Comparison of ENCODE assay signal across 8 cellular contexts in genomic region chr3:101685870-101686307, GRCh38. TPM values are rescaled to one million over a fixed set of nuclear protein-coding genes. Genes with fewer than 3 reads are reported as not detected.
DNase-seq lines count a peak whose midpoint lies in the region; FAIRE-seq and TF ChIP-seq lines count a peak whose summit lies in the region.

No MANE protein-coding gene starts in this region.

- H3K4me1 Mint-ChIP-seq in activated T-cell treated with anti-CD3 and anti-CD28 coated beads, Interleukin-2, amount 50 U/mL, for 24 hours (ENCODE audit: low read depth) = peaks cover 44% of the 10 kb centered on the region
- peaks cover 31% of the 10 kb centered on the region for H3K4me1 Mint-ChIP-seq in neural crest cell

- no peak for FAIRE-seq in endothelial cell of umbilical vein (lab: Jason Lieb, UNC)
- FAIRE-seq in GM19239 (lab: Jason Lieb, UNC) = no peak

- dilution Hi-C loops in endothelial cell of umbilical vein (cut with MboI; ENCODE audit: extremely low pct_ligation_motif_present, low sequenced_read_pairs) = no loop called here

- CTCF ChIA-PET in endothelial cell of umbilical vein (lab: Charles Lee) = interaction anchor here (0.7 to 1.8 kb wide), 5 partner anchors 8 to 365 kb away, joined by 3 to 11 read pairs (median 5); partner anchors contain the start of gene ZBTB11

- BruUV-seq in endothelial cell of umbilical vein (replicated peaks; lab: Mats Ljungman, UMichigan) = no TSS peak

- H3K79me2 ChIP-seq in OCI-LY1 (ENCODE audit: insufficient read depth, low read length) (peaks cover 33% of the 10 kb centered on the region), endothelial cell of umbilical vein (ENCODE audit: control insufficient read depth, insufficient read depth, low read length) (peaks cover 41% of the 10 kb centered on the region)

- TF ChIP-seq POLR2A in endothelial cell of umbilical vein (IDR thresholded peaks at IDR 0.05; ENCODE audit: low read depth, low read length) = no peak

- H3K9ac ChIP-seq in OCI-LY1 (ENCODE audit: low read length) (peak overlapping the region; percentile 97), endothelial cell of umbilical vein (replicated peaks; ENCODE audit: extremely low read depth, insufficient read depth, low read length) (peak overlapping the region; percentile 99)

- H4K20me1 ChIP-seq in OCI-LY1 (ENCODE audit: insufficient read depth, low read length) = no peaks in the 10 kb centered on the region
- peaks cover 2% of the 10 kb centered on the region for H4K20me1 ChIP-seq in endothelial cell of umbilical vein (replicated peaks; ENCODE audit: control insufficient read depth, extremely low read depth, insufficient read depth, low read length)

- H3F3A ChIP-seq in OCI-LY1 (ENCODE audit: insufficient read depth, low read length) = peaks cover 10% of the 10 kb centered on the region; the same call in 1 of the 2 replicates

- peaks cover 54% of the 10 kb centered on the region for H3K36me3 ChIP-seq in OCI-LY1 (ENCODE audit: insufficient read depth, low read length)
- peaks cover 6 to 20% of the 10 kb centered on the region in 2 experiments for H3K36me3 ChIP-seq in endothelial cell of umbilical vein (ENCODE audit: control insufficient read depth in 2 of 2, extremely low read depth in 1 of 2, insufficient read depth in 2 of 2, low read length in 2 of 2)

- TF ChIP-seq CTCF in OCI-LY1 (IDR thresholded peaks at IDR 0.05; ENCODE audit: low read length) (no peak), endothelial cell of umbilical vein (IDR thresholded peaks at IDR 0.05; ENCODE audit: extremely low read depth in 1 of 2, insufficient read depth in 1 of 2, low read depth in 1 of 2, low read length in 2 of 2) (no peak), neural crest cell (conservative IDR thresholded peaks at IDR 0.05) (no peak)

- no peaks in the 10 kb centered on the region for H3K27me3 Mint-ChIP-seq in activated T-cell treated with anti-CD3 and anti-CD28 coated beads, Interleukin-2, amount 50 U/mL, for 24 hours
- H3K27me3 Mint-ChIP-seq in neural crest cell (ENCODE audit: low read depth) = no peaks in the 10 kb centered on the region

- intact Hi-C loops in endothelial cell of umbilical vein (cut with micrococcal nuclease) = loop anchor here (1.0 to 2.0 kb wide), 3 partner anchors 9 to 477 kb away; partner anchors contain the start of genes CEP97 and ZBTB11

- H3K27me3 ChIP-seq in OCI-LY1 (ENCODE audit: insufficient read depth, low read length) (no peaks in the 10 kb centered on the region), endothelial cell of umbilical vein (ENCODE audit: control insufficient read depth in 2 of 2, insufficient read depth in 2 of 2, low read length in 2 of 2) (no peaks in the 10 kb centered on the region)

- H3K27ac Mint-ChIP-seq in activated T-cell treated with anti-CD3 and anti-CD28 coated beads, Interleukin-2, amount 50 U/mL, for 24 hours = peak overlapping the region; percentile 100
- peak overlapping the region; percentile 100 for H3K27ac Mint-ChIP-seq in neural crest cell (ENCODE audit: unreplicated experiment)

- no peaks in the 10 kb centered on the region for H3K9me1 ChIP-seq in endothelial cell of umbilical vein (replicated peaks; ENCODE audit: control insufficient read depth, extremely low read depth, insufficient read depth, low read length)

- POLR2A ChIA-PET in endothelial cell of umbilical vein (lab: Charles Lee) = interaction anchor here (0.6 to 2.1 kb wide), 3 partner anchors 9 to 312 kb away, joined by 3 to 19 read pairs (median 4); partner anchors contain the start of gene ZBTB11

- no peak for DNase-seq in activated T-cell treated with anti-CD3 and anti-CD28 coated beads, Interleukin-2, amount 50 U/mL, for 24 hours
- no peak for DNase-seq in activated T-cell treated with anti-CD3 and anti-CD28 coated beads for 4 hours
- no peak for DNase-seq in endothelial cell of umbilical vein (ENCODE audit: low read depth, low spot score)
- peak; percentile 16 for DNase-seq in neural crest cell (ENCODE audit: low read depth, low spot score)
- no peak for DNase-seq in GM19239 (ENCODE audit: insufficient read length, low spot score)
- DNase-seq in NCI-H1105 treated with DMSO at 0.1 percent for 48 hours (lab: John Stamatoyannopoulos, UW) = no peak
- no peak for DNase-seq in NCI-H187 treated with DMSO at 0.1 percent for 48 hours (lab: John Stamatoyannopoulos, UW)

- H3K4me3 ChIP-seq in OCI-LY1 (ENCODE audit: low read depth, low read length, poor library complexity, severe bottlenecking) (peak overlapping the region; percentile 93), endothelial cell of umbilical vein (replicated peaks in 1 of 3; ENCODE audit: insufficient read depth in 1 of 3, low read depth in 1 of 3, low read length in 3 of 3) (peak overlapping the region; percentile 75 to 96 (median 80))

- H3K36me3 Mint-ChIP-seq in activated T-cell treated with anti-CD3 and anti-CD28 coated beads, Interleukin-2, amount 50 U/mL, for 24 hours (ENCODE audit: low read depth) = peaks cover 59% of the 10 kb centered on the region
- peaks cover 19% of the 10 kb centered on the region for H3K36me3 Mint-ChIP-seq in neural crest cell (ENCODE audit: low read depth)

- no peaks in the 10 kb centered on the region for H3K9me3 Mint-ChIP-seq in activated T-cell treated with anti-CD3 and anti-CD28 coated beads, Interleukin-2, amount 50 U/mL, for 24 hours
- H3K9me3 Mint-ChIP-seq in neural crest cell = no peaks in the 10 kb centered on the region

- peak overlapping the region; percentile 68 for H3K4me2 ChIP-seq in OCI-LY1 (ENCODE audit: low read length)
- H3K4me2 ChIP-seq in endothelial cell of umbilical vein (ENCODE audit: insufficient read depth, low read length) = peak overlapping the region; percentile 100

- H3K4me3 Mint-ChIP-seq in activated T-cell treated with anti-CD3 and anti-CD28 coated beads, Interleukin-2, amount 50 U/mL, for 24 hours = peak overlapping the region; percentile 99
- H3K4me3 Mint-ChIP-seq in neural crest cell = peak overlapping the region; percentile 99

- H3K27ac ChIP-seq in OCI-LY1 (ENCODE audit: low read depth, low read length, poor library complexity, severe bottlenecking) (peak overlapping the region; percentile 73), endothelial cell of umbilical vein (ENCODE audit: insufficient read depth, low read depth, low read length) (peak overlapping the region; percentile 78)

- H3K9me3 ChIP-seq in OCI-LY1 (ENCODE audit: low read length) (no peaks in the 10 kb centered on the region), endothelial cell of umbilical vein (replicated peaks; ENCODE audit: control insufficient read depth, insufficient read depth, low read length) (no peaks in the 10 kb centered on the region)

- no peaks in the 10 kb centered on the region for H3K9me2 ChIP-seq in OCI-LY1 (ENCODE audit: low read depth, low read length)

- H2AFZ ChIP-seq in OCI-LY1 (ENCODE audit: low read length) (no peak overlapping the region), endothelial cell of umbilical vein (ENCODE audit: low read depth, low read length) (no peak overlapping the region)

- H3K4me1 ChIP-seq in OCI-LY1 (ENCODE audit: insufficient read depth, low read length, severe bottlenecking) (peaks cover 32% of the 10 kb centered on the region), endothelial cell of umbilical vein (ENCODE audit: control insufficient read depth, extremely low read depth, insufficient read depth, low read length) (peaks cover 20% of the 10 kb centered on the region)

TF ChIP-seq in endothelial cell of umbilical vein, 7 proteins besides CTCF, POLR2A, EP300 and RAD21 (continues in another document):
- TF ChIP-seq MYC (IDR thresholded peaks at IDR 0.05; ENCODE audit: low read depth, low read length) (no peak), FOS (IDR thresholded peaks at IDR 0.05; ENCODE audit: borderline replicate concordance, insufficient read depth, low read length) (no peak), POLR2AphosphoS5 (IDR thresholded peaks at IDR 0.05; ENCODE audit: insufficient read depth, low read depth, low read length) (no peak), EZH2 (IDR thresholded peaks at IDR 0.05; ENCODE audit: borderline replicate concordance, low read depth, low read length, severe bottlenecking) (no peak), JUN (IDR thresholded peaks at IDR 0.05; ENCODE audit: borderline replicate concordance, insufficient read depth, insufficient read length, low read depth) (no peak)
- TF ChIP-seq, protein P1, sequence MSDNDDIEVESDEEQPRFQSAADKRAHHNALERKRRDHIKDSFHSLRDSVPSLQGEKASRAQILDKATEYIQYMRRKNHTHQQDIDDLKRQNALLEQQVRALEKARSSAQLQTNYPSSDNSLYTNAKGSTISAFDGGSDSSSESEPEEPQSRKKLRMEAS (IDR thresholded peaks at IDR 0.05; ENCODE audit: insufficient read depth, insufficient read length) = no peak

RNA-seq across cellular contexts. Expression of gene RPL24, which starts 0.6 kb away (rescaled TPM):
- 1,070 and 1,111 TPM in 2 replicates for total RNA-seq in endothelial cell of umbilical vein
- 398 and 766 TPM in 2 replicates for polyA plus RNA-seq in endothelial cell of umbilical vein
- polyA plus RNA-seq in endothelial cell of umbilical vein (2011; cell fraction: cytosol; rRNA removed) = 907 and 929 TPM in 2 replicates
- 294 and 326 TPM in 2 replicates for polyA plus RNA-seq in endothelial cell of umbilical vein (2011; cell fraction: nucleus; rRNA removed)
- 1,498 and 1,668 TPM in 2 replicates for polyA plus RNA-seq in endothelial cell of umbilical vein (2012)
- polyA minus RNA-seq in endothelial cell of umbilical vein = 498 and 557 TPM in 2 replicates
- polyA minus RNA-seq in endothelial cell of umbilical vein (2011; cell fraction: cytosol; rRNA and poly(A)+ RNA removed) = 311 TPM
- polyA minus RNA-seq in endothelial cell of umbilical vein (2011; cell fraction: nucleus; rRNA and poly(A)+ RNA removed) = 125 and 127 TPM in 2 replicates
- 1,315 and 1,351 TPM in 2 replicates for total RNA-seq in neural crest cell

RNA-seq across cellular contexts. Expression of gene ZBTB11, which starts 9.0 kb away (rescaled TPM):
- total RNA-seq in endothelial cell of umbilical vein (14.7 and 15.8 TPM in 2 replicates), neural crest cell (16.6 and 17.2 TPM in 2 replicates)
- 3.6 and 4.2 TPM in 2 replicates for polyA plus RNA-seq in endothelial cell of umbilical vein
- polyA plus RNA-seq in endothelial cell of umbilical vein (2011; cell fraction: cytosol; rRNA removed) = 3.7 and 4.2 TPM in 2 replicates
- polyA plus RNA-seq in endothelial cell of umbilical vein (2011; cell fraction: nucleus; rRNA removed) = 12.7 and 18.2 TPM in 2 replicates
- polyA plus RNA-seq in endothelial cell of umbilical vein (2012) = 10.0 and 13.0 TPM in 2 replicates
- polyA minus RNA-seq in endothelial cell of umbilical vein = 9.8 TPM in 2 replicates
- 20.3 TPM for polyA minus RNA-seq in endothelial cell of umbilical vein (2011; cell fraction: cytosol; rRNA and poly(A)+ RNA removed)
- polyA minus RNA-seq in endothelial cell of umbilical vein (2011; cell fraction: nucleus; rRNA and poly(A)+ RNA removed) = 19.9 and 23.6 TPM in 2 replicates

RNA-seq across cellular contexts. Expression of gene CEP97, which starts 38.5 kb away (rescaled TPM):
- total RNA-seq in endothelial cell of umbilical vein (10.3 and 14.0 TPM in 2 replicates), neural crest cell (25.1 and 27.4 TPM in 2 replicates)
- polyA plus RNA-seq in endothelial cell of umbilical vein = 1.4 and 1.9 TPM in 2 replicates
- polyA plus RNA-seq in endothelial cell of umbilical vein (2011; cell fraction: cytosol; rRNA removed) = 1.6 and 1.7 TPM in 2 replicates
- 3.9 and 4.5 TPM in 2 replicates for polyA plus RNA-seq in endothelial cell of umbilical vein (2011; cell fraction: nucleus; rRNA removed)
- 3.5 and 5.1 TPM in 2 replicates for polyA plus RNA-seq in endothelial cell of umbilical vein (2012)
- 7.2 and 8.6 TPM in 2 replicates for polyA minus RNA-seq in endothelial cell of umbilical vein
- 6.5 TPM for polyA minus RNA-seq in endothelial cell of umbilical vein (2011; cell fraction: cytosol; rRNA and poly(A)+ RNA removed)
- polyA minus RNA-seq in endothelial cell of umbilical vein (2011; cell fraction: nucleus; rRNA and poly(A)+ RNA removed) = 4.5 and 8.8 TPM in 2 replicates
